8 cellular contexts compared by ENCODE assay signal in genomic region chr1:162070094-162070748, GRCh38. TPM values are rescaled to one million over a fixed set of nuclear protein-coding genes. Genes with fewer than 3 reads are reported as not detected.
DNase-seq lines count a peak whose midpoint lies in the region; ATAC-seq and TF ChIP-seq lines count a peak whose summit lies in the region.

No MANE protein-coding gene starts in this region.

- peak overlapping the region; percentile 62 for H3K9ac ChIP-seq in endocrine pancreas (ENCODE audit: control insufficient read depth, insufficient read depth, low read length)
- peak overlapping the region; percentile 77 for H3K9ac ChIP-seq in neural cell (ENCODE audit: low read length)

- no peaks in the 10 kb centered on the region for H4K20me1 ChIP-seq in neural cell (ENCODE audit: insufficient read depth)

- H3K4me1 ChIP-seq in RWPE2 (ENCODE audit: insufficient read depth, poor library complexity, severe bottlenecking) (no peaks in the 10 kb centered on the region), endocrine pancreas (ENCODE audit: control insufficient read depth, insufficient read depth, low read length) (no peaks in the 10 kb centered on the region)

- H3K9me2 ChIP-seq in neural cell (ENCODE audit: insufficient read depth, low read length): no peaks in the 10 kb centered on the region

- no peaks in the 10 kb centered on the region for H3K9me3 ChIP-seq in RWPE2 (ENCODE audit: severe bottlenecking)
- H3K9me3 ChIP-seq in endocrine pancreas (ENCODE audit: control insufficient read depth, low read length): no peaks in the 10 kb centered on the region
- H3K9me3 ChIP-seq in neural cell (ENCODE audit: low read length): no peaks in the 10 kb centered on the region

- peaks cover 52% of the 10 kb centered on the region for H3K79me2 ChIP-seq in neural cell (replicated peaks; ENCODE audit: insufficient read depth, low read length)

- no peak for TF ChIP-seq EP300 in neural cell (conservative IDR thresholded peaks at IDR 0.05; ENCODE audit: poor library complexity, severe bottlenecking)

- H2AFZ ChIP-seq in neural cell (ENCODE audit: low read depth, low read length): no peak overlapping the region

- H3K4me2 ChIP-seq in neural cell (ENCODE audit: low read length): peak overlapping the region; percentile 16

- H3K27me3 ChIP-seq in RWPE2 (ENCODE audit: insufficient read depth, poor library complexity, severe bottlenecking): no peaks in the 10 kb centered on the region
- H3K27me3 ChIP-seq in endocrine pancreas (ENCODE audit: control insufficient read depth, insufficient read depth, low read length): no peaks in the 10 kb centered on the region
- no peaks in the 10 kb centered on the region for H3K27me3 ChIP-seq in neural cell (ENCODE audit: insufficient read depth, low read depth, low read length)

- H3K4me3 ChIP-seq in RWPE2 (ENCODE audit: severe bottlenecking) (peak overlapping the region; percentile 91), endocrine pancreas (ENCODE audit: control insufficient read depth, insufficient read depth, low read length) (no peak overlapping the region), neural cell (ENCODE audit: low read length) (peak overlapping the region; percentile 93)

- TF ChIP-seq CTCF in RWPE2 (IDR thresholded peaks at IDR 0.05; ENCODE audit: poor library complexity, severe bottlenecking): no peak
- no peak for TF ChIP-seq CTCF in neural cell (IDR thresholded peaks at IDR 0.05; ENCODE audit: poor library complexity, severe bottlenecking)

- H3K36me3 ChIP-seq in RWPE2 (ENCODE audit: low read depth) (no peaks in the 10 kb centered on the region), endocrine pancreas (ENCODE audit: control insufficient read depth, insufficient read depth, low read length) (no peaks in the 10 kb centered on the region), neural cell (ENCODE audit: insufficient read depth, low read length) (peaks cover 4% of the 10 kb centered on the region)

- no peaks in the 10 kb centered on the region for H3F3A ChIP-seq in neural cell (ENCODE audit: insufficient read depth, low read length, poor library complexity, severe bottlenecking)

- peak; percentile 15 for TF ChIP-seq RAD21 in neural cell (conservative IDR thresholded peaks at IDR 0.05)

- ATAC-seq in RWPE2 (ENCODE audit: low read depth) (peak; percentile 63), GM18867 (IDR thresholded peaks at IDR 0.05; ENCODE audit: unreplicated experiment) (no peak)
- ATAC-seq in activated CD4-positive, CD25-positive, alpha-beta regulatory T cell treated with anti-CD3 and anti-CD28 coated beads, Interleukin-2, amount 50 U/mL, for 24 hours: no peak

- H3K27ac ChIP-seq in RWPE2 (ENCODE audit: poor library complexity, severe bottlenecking): no peak overlapping the region
- peak overlapping the region; percentile 37 for H3K27ac ChIP-seq in neural cell (ENCODE audit: low read length)

- peak; percentile 5 for DNase-seq in stimulated activated CD4-positive, alpha-beta T cell treated with anti-CD3 and anti-CD28 coated beads, Interleukin-15, amount 100 ng/mL, for 24 hours
- DNase-seq in stimulated activated CD4-positive, alpha-beta T cell treated with anti-CD3 and anti-CD28 coated beads, Interleukin-12 subunit alpha, Interleukin-12 subunit beta, amount 100 ng/mL, for 4 hours: no peak
- DNase-seq in RWPE2 (ENCODE audit: low spot score) (no peak), epidermal melanocyte (ENCODE audit: insufficient read length, low spot score) (no peak)

TF ChIP-seq in neural cell, 6 proteins besides CTCF, POLR2A, EP300 and RAD21:
- TF ChIP-seq MXI1 (conservative IDR thresholded peaks at IDR 0.05; ENCODE audit: poor library complexity, severe bottlenecking) (peak; percentile 63), POLR2AphosphoS5 (IDR thresholded peaks at IDR 0.05) (no peak), SMC3 (conservative IDR thresholded peaks at IDR 0.05; ENCODE audit: poor library complexity) (peak; percentile 46)

RNA-seq across cellular contexts. Expression of gene NOS1AP, which starts 0.7 kb away (rescaled TPM):
- polyA plus RNA-seq in neural cell: 5.3 and 6.2 TPM in 2 replicates
- polyA minus RNA-seq in neural cell: 14.1 and 20.7 TPM in 2 replicates

RNA-seq across cellular contexts. Expression of gene OLFML2B, which starts 46.6 kb away (rescaled TPM):
- polyA plus RNA-seq in neural cell: 0.68 and 0.78 TPM in 2 replicates
- 0.93 TPM in 1 of 2 replicates, not detected in the other for polyA minus RNA-seq in neural cell
